Comparison of ENCODE assay signal across 26 cellular contexts in genomic region chr9:38732849-38733248, GRCh38. TPM values are rescaled to one million over a fixed set of nuclear protein-coding genes. Genes with fewer than 3 reads are reported as not detected.
A peak's percentile ranks its signal among the peaks of the same experiment; 100 is the strongest.
DNase-seq lines count a peak whose midpoint lies in the region; ATAC-seq and TF ChIP-seq lines count a peak whose summit lies in the region.
"Had no signal": no experiment of that assay in that cellular context is flagged by ENCODE, and none has a peak within 500 bp of the region (broad histone marks: within the 10 kb centered on the region; RNA-seq: fewer than 3 reads in every experiment).

No MANE protein-coding gene starts in this region.

- H3K36me3 Mint-ChIP-seq in GM23338 (ENCODE audit: low read depth) (peaks cover 8% of the 10 kb centered on the region; the same call in 2 of the 3 replicates), neural progenitor cell (no peaks in the 10 kb centered on the region)
- no peaks in the 10 kb centered on the region for H3K36me3 Mint-ChIP-seq in CD8-positive, alpha-beta T cell
- H3K36me3 Mint-ChIP-seq: CD14-positive monocyte had no signal

- H3K27me3 ChIP-seq in GM23338 (ENCODE audit: insufficient read depth) (no peaks in the 10 kb centered on the region), adipocyte (replicated peaks; ENCODE audit: control insufficient read depth, insufficient read depth, low read length) (peaks cover 22% of the 10 kb centered on the region), neural progenitor cell (no peaks in the 10 kb centered on the region)
- H3K27me3 ChIP-seq in CD8-positive, alpha-beta T cell (ENCODE audit: insufficient read depth, low read length), result no peaks in the 10 kb centered on the region
- H3K27me3 ChIP-seq: BE2C; BLaER1 treated with 17β-estradiol and CSF1 and Interleukin-3, amounts not matched to agents 10 nM and 100 nM had no signal

- H3K79me2 ChIP-seq in GM23338 (replicated peaks; ENCODE audit: insufficient read depth), result no peaks in the 10 kb centered on the region
- H3K79me2 ChIP-seq in neural progenitor cell (ENCODE audit: low read depth), result no peaks in the 10 kb centered on the region

- no peak for DNase-seq in GM23338 (ENCODE audit: low spot score)
- no peak for DNase-seq in adipocyte (ENCODE audit: low read depth)
- DNase-seq in left kidney (ENCODE audit: low read depth, low spot score), result peak; percentile 24
- DNase-seq in neural progenitor cell (ENCODE audit: low spot score), result no peak
- DNase-seq in globus pallidus (ENCODE audit: low spot score), result no peak
- DNase-seq in CD8-positive, alpha-beta T cell, result no peak
- no peak for DNase-seq in SK-N-DZ (ENCODE audit: low spot score)
- DNase-seq: 8988T; ACHN; AML-193; BE2C; Calu3; CD4-positive, alpha-beta T cell; COR-L47; DMS53; DMS79 treated with DMSO at 0.1 percent for 48 hours; GF-D8; H9 had no signal

- no peaks in the 10 kb centered on the region for H3K36me3 ChIP-seq in GM23338 (ENCODE audit: insufficient read depth)
- H3K36me3 ChIP-seq in adipocyte (ENCODE audit: control insufficient read depth, insufficient read depth, low read length, severe bottlenecking), result no peaks in the 10 kb centered on the region
- no peaks in the 10 kb centered on the region for H3K36me3 ChIP-seq in neural progenitor cell
- no peaks in the 10 kb centered on the region for H3K36me3 ChIP-seq in CD8-positive, alpha-beta T cell (ENCODE audit: insufficient read depth, low read length)
- H3K36me3 ChIP-seq: BE2C; BLaER1 treated with 17β-estradiol and CSF1 and Interleukin-3, amounts not matched to agents 10 nM and 100 nM had no signal

- H3F3A ChIP-seq in GM23338 (replicated peaks; ENCODE audit: low read depth) (0 out of 2 replicates have a peak, but pooled peaks cover 1% of the 10 kb centered on the region), neural progenitor cell (ENCODE audit: low read depth) (peaks cover under 1% of the 10 kb centered on the region)

- peak overlapping the region; percentile 78; the same call in 1 of the 2 replicates for H2AFZ ChIP-seq in GM23338
- no peak overlapping the region for H2AFZ ChIP-seq in neural progenitor cell (replicated peaks)

- H3K9me2 ChIP-seq in GM23338 (ENCODE audit: insufficient read depth), result 0 out of 2 replicates have a peak, but pooled peaks cover 4% of the 10 kb centered on the region

- H3K9me3 ChIP-seq in adipocyte (ENCODE audit: control insufficient read depth, low read length), result no peaks in the 10 kb centered on the region
- no peaks in the 10 kb centered on the region for H3K9me3 ChIP-seq in neural progenitor cell (ENCODE audit: low read depth)
- H3K9me3 ChIP-seq in CD8-positive, alpha-beta T cell (ENCODE audit: low read length), result no peaks in the 10 kb centered on the region
- H3K9me3 ChIP-seq: A549, BE2C had no signal

- H3K4me3 Mint-ChIP-seq in GM23338, result no peak overlapping the region
- no peak overlapping the region for H3K4me3 Mint-ChIP-seq in neural progenitor cell
- no peak overlapping the region for H3K4me3 Mint-ChIP-seq in CD8-positive, alpha-beta T cell
- H3K4me3 Mint-ChIP-seq: CD14-positive monocyte; CD4-positive, alpha-beta T cell; H9 had no signal

- H3K4me1 ChIP-seq in GM23338 (ENCODE audit: insufficient read depth) (peaks cover 1% of the 10 kb centered on the region; the same call in 1 of the 2 replicates), adipocyte (ENCODE audit: control insufficient read depth, insufficient read depth, low read length) (no peaks in the 10 kb centered on the region), neural progenitor cell (no peaks in the 10 kb centered on the region)
- H3K4me1 ChIP-seq in CD8-positive, alpha-beta T cell (ENCODE audit: insufficient read depth, low read length), result no peaks in the 10 kb centered on the region
- H3K4me1 ChIP-seq: A549, BE2C had no signal

- no peak overlapping the region for H3K9ac ChIP-seq in adipocyte (ENCODE audit: low read length)
- H3K9ac ChIP-seq in neural progenitor cell, result no peak overlapping the region
- H3K9ac ChIP-seq: BLaER1 treated with 17β-estradiol and CSF1 and Interleukin-3, amounts not matched to agents 10 nM and 100 nM had no signal

- H3K27ac ChIP-seq in GM23338 (ENCODE audit: low read depth) (no peak overlapping the region), neural progenitor cell (no peak overlapping the region)
- no peak overlapping the region for H3K27ac ChIP-seq in CD8-positive, alpha-beta T cell (ENCODE audit: low read depth, low read length)
- H3K27ac ChIP-seq: A549; BLaER1 treated with 17β-estradiol and CSF1 and Interleukin-3, amounts not matched to agents 10 nM and 100 nM had no signal

- no peak overlapping the region for H3K27ac Mint-ChIP-seq in GM23338
- H3K27ac Mint-ChIP-seq in neural progenitor cell, result peak overlapping the region; percentile 57
- H3K27ac Mint-ChIP-seq in CD8-positive, alpha-beta T cell, result no peak overlapping the region
- H3K27ac Mint-ChIP-seq: CD4-positive, alpha-beta T cell; H9 had no signal

- H3K4me1 Mint-ChIP-seq in GM23338 (peaks cover 2% of the 10 kb centered on the region), neural progenitor cell (peaks cover 6% of the 10 kb centered on the region)
- no peaks in the 10 kb centered on the region for H3K4me1 Mint-ChIP-seq in CD8-positive, alpha-beta T cell (ENCODE audit: low read depth)
- H3K4me1 Mint-ChIP-seq: CD14-positive monocyte had no signal

- ATAC-seq in GM23338 (no peak), GM21360 (IDR thresholded peaks at IDR 0.05; ENCODE audit: unreplicated experiment) (no peak)
- ATAC-seq in CD8-positive, alpha-beta T cell, result no peak
- ATAC-seq: A549, HCT116 had no signal

- intact Hi-C loops in CD8-positive, alpha-beta T cell (cut with DNase I, micrococcal nuclease), result no loop called here

- H3K9me3 Mint-ChIP-seq in GM23338 (peaks cover 8% of the 10 kb centered on the region), neural progenitor cell (no peaks in the 10 kb centered on the region)
- H3K9me3 Mint-ChIP-seq in CD8-positive, alpha-beta T cell, result no peaks in the 10 kb centered on the region
- H3K9me3 Mint-ChIP-seq: CD4-positive, alpha-beta T cell had no signal

- CTCF ChIA-PET in CD8-positive, alpha-beta T cell (lab: Charles Lee), result no interaction called here

- POLR2A ChIA-PET in CD8-positive, alpha-beta T cell (lab: Charles Lee), result no interaction called here

- H3K27me3 Mint-ChIP-seq in GM23338 (ENCODE audit: insufficient read depth, low read depth, poor library complexity) (peaks cover 2% of the 10 kb centered on the region), neural progenitor cell (ENCODE audit: insufficient read depth, low read depth) (peaks cover 4% of the 10 kb centered on the region)
- H3K27me3 Mint-ChIP-seq in CD8-positive, alpha-beta T cell (ENCODE audit: low read depth), result peaks cover 7% of the 10 kb centered on the region

- H3K4me3 ChIP-seq in GM23338, result no peak overlapping the region
- H3K4me3 ChIP-seq in adipocyte (ENCODE audit: low read length), result peak overlapping the region; percentile 12
- H3K4me3 ChIP-seq in neural progenitor cell, result no peak overlapping the region
- H3K4me3 ChIP-seq in CD8-positive, alpha-beta T cell (ENCODE audit: low read depth, low read length), result no peak overlapping the region
- H3K4me3 ChIP-seq: A549; BLaER1 treated with 17β-estradiol and CSF1 and Interleukin-3, amounts not matched to agents 10 nM and 100 nM had no signal

- H3K4me2 ChIP-seq in GM23338 (no peak overlapping the region), neural progenitor cell (no peak overlapping the region)
- H3K4me2 ChIP-seq: A549; BLaER1 treated with 17β-estradiol and CSF1 and Interleukin-3, amounts not matched to agents 10 nM and 100 nM had no signal

- TF ChIP-seq CTCF in GM23338 (conservative IDR thresholded peaks at IDR 0.05; ENCODE audit: low read depth in 2 of 2), result no peak
- TF ChIP-seq CTCF in neural progenitor cell (IDR thresholded peaks at IDR 0.05), result no peak
- no peak for TF ChIP-seq CTCF in CD8-positive, alpha-beta T cell (IDR thresholded peaks at IDR 0.05)

- no peaks in the 10 kb centered on the region for H4K20me1 ChIP-seq in GM23338 (replicated peaks; ENCODE audit: insufficient read depth)
- no peaks in the 10 kb centered on the region for H4K20me1 ChIP-seq in neural progenitor cell (ENCODE audit: low read depth)
- H4K20me1 ChIP-seq: BLaER1 treated with 17β-estradiol and CSF1 and Interleukin-3, amounts not matched to agents 10 nM and 100 nM had no signal

TF ChIP-seq in GM23338, 12 proteins besides CTCF, POLR2A, EP300 and RAD21:
- TF ChIP-seq ETS1 (IDR thresholded peaks at IDR 0.05), result no peak

RNA-seq across cellular contexts. Expression of gene FAM240B, which starts 12.9 kb away (rescaled TPM):
- total RNA-seq in GM23338 (2014; rRNA removed; shearing (Covaris generic)), result not detected in 2 replicates
- not detected in 2 replicates for polyA plus RNA-seq in GM23338 (2016; fragmentation: Nextera tagmentation; extraction: Ambion mirVana)
- total RNA-seq in neural progenitor cell (ENCODE audit: low replicate concordance), result not detected in 2 replicates
- not detected for total RNA-seq in CD8-positive, alpha-beta T cell
- polyA plus RNA-seq in SK-N-DZ (2014; cell fraction: cytosol; rRNA removed), result not detected in 2 replicates
- not detected in 2 replicates for polyA plus RNA-seq in SK-N-DZ (2014; cell fraction: nucleus; rRNA removed)
- total RNA-seq: Calu3; CD4-positive, alpha-beta T cell; Daoy; G401; H4; H9 had no signal
- polyA plus RNA-seq: A549, CD14-positive monocyte had no signal
